Comparison of ENCODE assay signal across 8 cellular contexts in the genomic region with DNA sequence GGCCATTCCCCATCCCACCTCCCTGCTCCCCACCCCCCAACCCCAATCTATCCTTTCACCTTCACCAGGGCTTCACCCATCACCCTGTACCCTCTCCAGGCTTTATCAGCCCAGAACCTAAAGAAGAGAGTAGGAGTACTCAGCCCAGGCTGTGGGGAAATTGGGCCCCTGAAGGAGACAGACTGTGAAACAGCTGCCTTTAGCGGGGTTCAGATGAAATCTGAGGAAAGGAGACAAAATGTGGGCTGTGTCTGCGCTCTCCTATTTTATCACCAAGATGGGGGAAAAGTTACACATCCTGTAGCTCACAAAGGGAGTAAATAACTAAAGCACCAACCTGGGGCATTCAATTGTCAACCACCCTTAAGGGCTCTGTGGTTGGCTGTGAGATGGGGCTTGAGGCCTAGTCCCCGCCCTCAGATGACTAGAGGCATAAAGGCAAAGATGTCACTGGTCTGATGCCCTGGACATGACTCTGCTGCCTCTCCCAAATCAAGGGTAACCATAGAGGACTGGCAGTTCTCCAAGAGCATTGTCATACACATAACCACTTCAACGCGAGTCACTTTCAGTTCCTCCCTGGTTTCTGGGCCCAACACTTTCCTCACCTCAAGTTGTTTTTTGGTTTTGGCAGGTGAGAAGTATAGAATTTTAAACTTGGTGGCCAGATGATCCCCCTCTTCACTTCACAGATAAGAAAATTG. TPM values are rescaled to one million over a fixed set of nuclear protein-coding genes. Genes with fewer than 3 reads are reported as not detected.
A peak's percentile ranks its signal among the peaks of the same experiment; 100 is the strongest.
DNase-seq lines count a peak whose midpoint lies in the region; ATAC-seq and TF ChIP-seq lines count a peak whose summit lies in the region.

No MANE protein-coding gene starts in this region.

- H3K9me3 ChIP-seq in DOHH2 (ENCODE audit: control insufficient read depth, insufficient read depth, low read length) (no peaks in the 10 kb centered on the region), breast epithelium (no peaks in the 10 kb centered on the region), testis (no peaks in the 10 kb centered on the region)

- intact Hi-C loops in breast epithelium (cut with DNase I; ENCODE audit: low total_unique reads) = no loop called here
- intact Hi-C loops in testis (cut with DNase I; ENCODE audit: low total_unique reads) = no loop called here

- H3K79me2 ChIP-seq in DOHH2 (ENCODE audit: control insufficient read depth, low read length) = no peaks in the 10 kb centered on the region

- peak; percentile 83 for DNase-seq in HS-5 (ENCODE audit: low read depth)
- DNase-seq in T-helper 9 cell = peak; percentile 41
- DNase-seq in breast epithelium (ENCODE audit: low spot score in 2 of 2) = peak in 1 of 2 donors; percentile 45
- DNase-seq in mesothelial cell of epicardium (ENCODE audit: low spot score in 2 of 2, unreplicated experiment in 2 of 2) = no peak
- DNase-seq in testis = peak; percentile 48
- no peak for DNase-seq in hippocampal formation (lab: John Stamatoyannopoulos, UW)

- no peak for TF ChIP-seq CTCF in DOHH2 (IDR thresholded peaks at IDR 0.05; ENCODE audit: low read depth, low read length, poor library complexity, severe bottlenecking)
- TF ChIP-seq CTCF in breast epithelium (IDR thresholded peaks at IDR 0.05) = no peak
- no peak for TF ChIP-seq CTCF in mesothelial cell of epicardium (IDR thresholded peaks at IDR 0.05; ENCODE audit: unreplicated experiment)
- TF ChIP-seq CTCF in testis (IDR thresholded peaks at IDR 0.05) = no peak

- H3K4me3 Mint-ChIP-seq in mesothelial cell of epicardium = no peak overlapping the region

- no peaks in the 10 kb centered on the region for H3K4me1 Mint-ChIP-seq in mesothelial cell of epicardium

- H3K4me3 ChIP-seq in DOHH2 (ENCODE audit: low read length) (no peak overlapping the region), breast epithelium (no peak overlapping the region), testis (no peak overlapping the region)

- peaks cover 9% of the 10 kb centered on the region for H3F3A ChIP-seq in DOHH2 (ENCODE audit: control insufficient read depth, insufficient read depth)

- no peaks in the 10 kb centered on the region for H3K9me2 ChIP-seq in DOHH2 (replicated peaks; ENCODE audit: control insufficient read depth, low read length)

- TF ChIP-seq POLR2A in breast epithelium (IDR thresholded peaks at IDR 0.05) = no peak
- no peak for TF ChIP-seq POLR2A in testis (IDR thresholded peaks at IDR 0.05)

- H3K27me3 Mint-ChIP-seq in mesothelial cell of epicardium (ENCODE audit: low read depth) = no peaks in the 10 kb centered on the region

- peak; percentile 89 for ATAC-seq in GM21515 (IDR thresholded peaks at IDR 0.05; ENCODE audit: unreplicated experiment)

- H3K9me3 Mint-ChIP-seq in mesothelial cell of epicardium = no peaks in the 10 kb centered on the region

- H3K27me3 ChIP-seq in DOHH2 (ENCODE audit: control insufficient read depth, low read length) = no peaks in the 10 kb centered on the region
- H3K27me3 ChIP-seq in breast epithelium = no peaks in the 10 kb centered on the region
- no peaks in the 10 kb centered on the region for H3K27me3 ChIP-seq in testis

- peak overlapping the region; percentile 40 for H3K4me2 ChIP-seq in DOHH2 (ENCODE audit: low read length)

- H3K27ac ChIP-seq in DOHH2 (ENCODE audit: low read depth, low read length) = peak overlapping the region; percentile 52
- H3K27ac ChIP-seq in breast epithelium = peak overlapping the region; percentile 56 to 62
- no peak overlapping the region for H3K27ac ChIP-seq in testis

- H3K27ac Mint-ChIP-seq in mesothelial cell of epicardium = peak overlapping the region; percentile 32

- peaks cover 37% of the 10 kb centered on the region for H3K36me3 ChIP-seq in DOHH2 (ENCODE audit: control insufficient read depth, low read length)
- H3K36me3 ChIP-seq in breast epithelium = peaks cover 5% of the 10 kb centered on the region
- no peaks in the 10 kb centered on the region for H3K36me3 ChIP-seq in testis (ENCODE audit: low read depth, missing control alignments)

- WGBS in testis, 2 donors = 66 to 67% methylated on average over 5 of the region's 5 CpGs

- H3K36me3 Mint-ChIP-seq in mesothelial cell of epicardium = peaks cover 22% of the 10 kb centered on the region

- no peaks in the 10 kb centered on the region for H4K20me1 ChIP-seq in DOHH2 (ENCODE audit: control insufficient read depth, insufficient read depth, low read depth, low read length)

- H3K4me1 ChIP-seq in DOHH2 (ENCODE audit: control insufficient read depth, low read length) = peaks cover 22% of the 10 kb centered on the region
- H3K4me1 ChIP-seq in breast epithelium = no peaks in the 10 kb centered on the region
- no peaks in the 10 kb centered on the region for H3K4me1 ChIP-seq in testis

RNA-seq across cellular contexts. Expression of a gene that starts 30.0 kb away (rescaled TPM):
- total RNA-seq in breast epithelium = 10 to 100 TPM; 23.0 to 36.2 (median 31.5) TPM
- 28.5 to 32.1 TPM (median 29.7 TPM) in 3 replicates for total RNA-seq in mesothelial cell of epicardium
- 10 to 100 TPM; 38.5 to 54.9 TPM for total RNA-seq in testis
- polyA plus RNA-seq in testis (ENCODE audit: insufficient read depth, low read depth, low replicate concordance) = 83.3 TPM

Comparison
In these comparisons a context has a peak if more than half of its experiments do, and no peak if none do; other contexts are left out.
1. H3K27ac ChIP-seq: peak in DOHH2 (single experiment) and breast epithelium (2 of 2); none in testis (0 of 2).
2. DNase-seq: peak in HS-5 (single experiment), T-helper 9 cell (single experiment) and testis (single experiment); none in mesothelial cell of epicardium (0 of 2) and hippocampal formation (0 of 2).